Comparison of ENCODE assay signal across 21 cellular contexts in genomic region chr14:101711041-101711861, GRCh38. TPM values are rescaled to one million over a fixed set of nuclear protein-coding genes. Genes with fewer than 3 reads are reported as not detected.
DNase-seq lines count a peak whose midpoint lies in the region; ATAC-seq, FAIRE-seq and TF ChIP-seq lines count a peak whose summit lies in the region.
"Had no signal": no experiment of that assay in that cellular context is flagged by ENCODE, and none has a peak within 500 bp of the region (broad histone marks: within the 10 kb centered on the region; RNA-seq: fewer than 3 reads in every experiment).

No MANE protein-coding gene starts in this region.

- intact Hi-C loops in activated CD4-positive, alpha-beta T cell treated with anti-CD3 and anti-CD28 coated beads, Interleukin-2, amount 10 ng/mL, durations not matched to agents 24 days and 14 days (cut with micrococcal nuclease), result no loop called here
- intact Hi-C loops in PC-9 (cut with micrococcal nuclease; ENCODE audit: unreplicated experiment) (no loop called here), kidney (cut with DNase I) (no loop called here)

- H3K36me3 ChIP-seq in PC-9 (ENCODE audit: low read depth), result no peaks in the 10 kb centered on the region
- H3K36me3 ChIP-seq in kidney (ENCODE audit: control insufficient read depth in 1 of 2, insufficient read depth in 2 of 2, low read length in 2 of 2), result no peaks in the 10 kb centered on the region
- H3K36me3 ChIP-seq: BE2C, gastrocnemius medialis, ovary, right lobe of liver, SJSA1 had no signal

- no peak overlapping the region for H2AFZ ChIP-seq in PC-9

- H3K79me2 ChIP-seq in PC-9 (ENCODE audit: low read depth), result no peaks in the 10 kb centered on the region

- ATAC-seq in WTC11 (no peak), GM18505 (IDR thresholded peaks at IDR 0.05; ENCODE audit: unreplicated experiment) (no peak), GM19328 (IDR thresholded peaks at IDR 0.05; ENCODE audit: unreplicated experiment) (no peak)
- ATAC-seq: gastrocnemius medialis, left cardiac atrium, right lobe of liver had no signal

- peak; percentile 45 for DNase-seq in activated CD4-positive, alpha-beta T cell treated with anti-CD3 and anti-CD28 coated beads, Interleukin-2, amount 10 ng/mL, durations not matched to agents 24 days and 14 days
- DNase-seq in activated CD4-positive, alpha-beta T cell treated with anti-CD3 and anti-CD28 coated beads, Interleukin-2, amount 50 U/mL, for 48 hours, result no peak
- DNase-seq in PC-9, result no peak
- peak; percentile 57 for DNase-seq in kidney
- peak; percentile 75 for DNase-seq in osteocyte (ENCODE audit: extremely low spot score, unreplicated experiment)
- no peak for DNase-seq in WTC11 (ENCODE audit: low spot score)
- DNase-seq: activated gamma-delta T cell treated with Interleukin-2 at 50 U/mL for 16 hours, BE2C, gastrocnemius medialis, left cardiac atrium, NCI-H1694 treated with DMSO at 0.1 percent for 48 hours, NCI-H774, OCI-M1, T-helper 2 cell had no signal

- H3K9me2 ChIP-seq in PC-9 (ENCODE audit: insufficient read depth), result no peaks in the 10 kb centered on the region

- H3K9me3 ChIP-seq in PC-9 (ENCODE audit: insufficient read depth, low read depth), result peaks cover 5% of the 10 kb centered on the region; the same call in 1 of the 2 replicates
- peaks cover 0 to 5% of the 10 kb centered on the region in 2 donors for H3K9me3 ChIP-seq in kidney (ENCODE audit: control insufficient read depth in 1 of 2, low read length in 2 of 2)
- H3K9me3 ChIP-seq: BE2C, gastrocnemius medialis, ovary, right lobe of liver, SJSA1 had no signal

- no peaks in the 10 kb centered on the region for H3K27me3 Mint-ChIP-seq in activated CD4-positive, alpha-beta T cell treated with anti-CD3 and anti-CD28 coated beads, Interleukin-2, amount 10 ng/mL, durations not matched to agents 24 days and 14 days
- H3K27me3 Mint-ChIP-seq in osteocyte (ENCODE audit: unreplicated experiment) (no peaks in the 10 kb centered on the region), WTC11 (ENCODE audit: low read depth) (peaks cover 16% of the 10 kb centered on the region)

- peak overlapping the region; percentile 44; the same call in 1 of the 2 replicates for H3K27ac ChIP-seq in PC-9
- H3K27ac ChIP-seq in kidney (ENCODE audit: low read depth in 2 of 2, low read length in 2 of 2), result no peak overlapping the region
- H3K27ac ChIP-seq: gastrocnemius medialis, ovary, right lobe of liver, SJSA1 had no signal

- peak overlapping the region; percentile 25 for H3K4me2 ChIP-seq in PC-9

- no peak overlapping the region for H3K4me3 ChIP-seq in PC-9
- H3K4me3 ChIP-seq in kidney (ENCODE audit: low read length in 2 of 2), result no peak overlapping the region
- H3K4me3 ChIP-seq: gastrocnemius medialis, ovary, right lobe of liver, SJSA1 had no signal

- CTCF ChIA-PET in PC-9 (lab: Charles Lee) (interaction anchor here (0.9 kb wide), 1 partner anchor 20 kb away, joined by 3 read pairs; no protein-coding TSS in a partner anchor), WTC11 (lab: Charles Lee) (interaction anchor here (1.9 kb wide), 1 partner anchor 60 kb away, joined by 6 read pairs; no protein-coding TSS in a partner anchor)

- peaks cover 27% of the 10 kb centered on the region for H3F3A ChIP-seq in PC-9 (ENCODE audit: insufficient read depth, low read depth)

- TF ChIP-seq CTCF in PC-9 (conservative IDR thresholded peaks at IDR 0.05) (no peak), kidney (IDR thresholded peaks at IDR 0.05; ENCODE audit: borderline replicate concordance, extremely low read depth, insufficient read depth) (no peak), osteocyte (IDR thresholded peaks at IDR 0.05) (no peak), WTC11 (IDR thresholded peaks at IDR 0.05) (no peak)

- FAIRE-seq in kidney (lab: Jason Lieb, UNC), result no peak
- FAIRE-seq: GM12891, urothelium cell line had no signal

- BruUV-seq in PC-9 (replicated peaks; lab: Mats Ljungman, UMichigan), result no TSS peak

- H3K9ac ChIP-seq in kidney (ENCODE audit: low read length in 2 of 2), result no peak overlapping the region

- no peaks in the 10 kb centered on the region for H3K27me3 ChIP-seq in PC-9 (ENCODE audit: insufficient read depth, low read depth)
- H3K27me3 ChIP-seq: BE2C, gastrocnemius medialis, ovary, right lobe of liver, SJSA1 had no signal

- H4K20me1 ChIP-seq in PC-9 (ENCODE audit: insufficient read depth), result no peaks in the 10 kb centered on the region

- H3K9me3 Mint-ChIP-seq in activated CD4-positive, alpha-beta T cell treated with anti-CD3 and anti-CD28 coated beads, Interleukin-2, amount 10 ng/mL, durations not matched to agents 24 days and 14 days, result peaks cover 5% of the 10 kb centered on the region
- peaks cover 3% of the 10 kb centered on the region for H3K9me3 Mint-ChIP-seq in osteocyte (ENCODE audit: unreplicated experiment)
- peaks cover 9% of the 10 kb centered on the region for H3K9me3 Mint-ChIP-seq in WTC11

- no peak overlapping the region for H3K4me3 Mint-ChIP-seq in activated CD4-positive, alpha-beta T cell treated with anti-CD3 and anti-CD28 coated beads, Interleukin-2, amount 10 ng/mL, durations not matched to agents 24 days and 14 days
- H3K4me3 Mint-ChIP-seq in osteocyte (ENCODE audit: unreplicated experiment) (no peak overlapping the region), WTC11 (no peak overlapping the region)

- no peak overlapping the region for H3K27ac Mint-ChIP-seq in activated CD4-positive, alpha-beta T cell treated with anti-CD3 and anti-CD28 coated beads, Interleukin-2, amount 10 ng/mL, durations not matched to agents 24 days and 14 days
- H3K27ac Mint-ChIP-seq in osteocyte (ENCODE audit: unreplicated experiment), result no peak overlapping the region
- H3K27ac Mint-ChIP-seq in WTC11, result no peak overlapping the region

- TF ChIP-seq POLR2A in GM18505 (IDR thresholded peaks at IDR 0.05; ENCODE audit: borderline replicate concordance, extremely low read depth, insufficient read depth, insufficient read length), result no peak

- H3K36me3 Mint-ChIP-seq in activated CD4-positive, alpha-beta T cell treated with anti-CD3 and anti-CD28 coated beads, Interleukin-2, amount 10 ng/mL, durations not matched to agents 24 days and 14 days (ENCODE audit: low read depth), result peaks cover 2% of the 10 kb centered on the region
- no peaks in the 10 kb centered on the region for H3K36me3 Mint-ChIP-seq in osteocyte (ENCODE audit: unreplicated experiment)
- no peaks in the 10 kb centered on the region for H3K36me3 Mint-ChIP-seq in WTC11

- H3K4me1 Mint-ChIP-seq in activated CD4-positive, alpha-beta T cell treated with anti-CD3 and anti-CD28 coated beads, Interleukin-2, amount 10 ng/mL, durations not matched to agents 24 days and 14 days, result peaks cover 25% of the 10 kb centered on the region
- H3K4me1 Mint-ChIP-seq in osteocyte (ENCODE audit: unreplicated experiment) (peaks cover 12% of the 10 kb centered on the region), WTC11 (peaks cover 25% of the 10 kb centered on the region)

- H3K4me1 ChIP-seq in PC-9 (replicated peaks; ENCODE audit: insufficient read depth), result peaks cover 26% of the 10 kb centered on the region
- H3K4me1 ChIP-seq in kidney (ENCODE audit: control insufficient read depth in 1 of 2, insufficient read depth in 1 of 2, low read depth in 1 of 2, low read length in 2 of 2), result peaks cover 0 to 5% of the 10 kb centered on the region in 2 donors
- H3K4me1 ChIP-seq: BE2C had no signal

- POLR2A ChIA-PET in PC-9 (lab: Charles Lee; ENCODE audit: unreplicated experiment) (no interaction called here), WTC11 (lab: Charles Lee) (interaction anchor here (0.5 kb wide), 1 partner anchor 19 kb away, joined by 7 read pairs; no protein-coding TSS in a partner anchor)

TF ChIP-seq in WTC11, 78 proteins besides CTCF, POLR2A, EP300 and RAD21:
- TF ChIP-seq ZNF317 (CRISPR knock-in tag; IDR thresholded peaks at IDR 0.05; ENCODE audit: borderline replicate concordance, low read depth) (no peak), PRRX2 (CRISPR knock-in tag; IDR thresholded peaks at IDR 0.05) (no peak), NFYB (CRISPR knock-in tag; conservative IDR thresholded peaks at IDR 0.05; ENCODE audit: low read depth) (no peak), HMGA2 (CRISPR knock-in tag; IDR thresholded peaks at IDR 0.05) (no peak), AFF4 (CRISPR knock-in tag; IDR thresholded peaks at IDR 0.05; ENCODE audit: borderline replicate concordance) (no peak), FOXP1 (CRISPR knock-in tag; IDR thresholded peaks at IDR 0.05; ENCODE audit: borderline replicate concordance) (no peak), NFATC4 (CRISPR knock-in tag; IDR thresholded peaks at IDR 0.05) (no peak)
TF ChIP-seq in WTC11: peak in this region for 0.

RNA-seq across cellular contexts. Expression of gene PPP2R5C, which starts 50.3 kb away (rescaled TPM):
- total RNA-seq in activated CD4-positive, alpha-beta T cell treated with anti-CD3 and anti-CD28 coated beads, Interleukin-2, amount 10 ng/mL, durations not matched to agents 24 days and 14 days, result 160 and 181 TPM in 2 replicates
- 301 and 401 TPM in 2 replicates for total RNA-seq in PC-9 (2021)
- total RNA-seq in kidney, result 129 TPM
- 65.6 TPM for polyA plus RNA-seq in kidney (ENCODE audit: insufficient read depth, low read depth, low replicate concordance)
- 115 and 116 TPM in 2 replicates for total RNA-seq in osteocyte
- 89.9 to 105 TPM (median 99.9 TPM) in 3 replicates for total RNA-seq in WTC11 (2021)

Comparison
In these comparisons a context has a peak if more than half of its experiments do, and no peak if none do; other contexts are left out.
1. DNase-seq: peak in activated CD4-positive, alpha-beta T cell treated with anti-CD3 and anti-CD28 coated beads, Interleukin-2, amount 10 ng/mL, durations not matched to agents 24 days and 14 days (single experiment), kidney (single experiment) and osteocyte (single experiment); none in activated CD4-positive, alpha-beta T cell treated with anti-CD3 and anti-CD28 coated beads, Interleukin-2, amount 50 U/mL, for 48 hours (0 of 2), PC-9 (0 of 2) and WTC11 (single experiment).